9 cellular contexts compared by ENCODE assay signal in the genomic region with DNA sequence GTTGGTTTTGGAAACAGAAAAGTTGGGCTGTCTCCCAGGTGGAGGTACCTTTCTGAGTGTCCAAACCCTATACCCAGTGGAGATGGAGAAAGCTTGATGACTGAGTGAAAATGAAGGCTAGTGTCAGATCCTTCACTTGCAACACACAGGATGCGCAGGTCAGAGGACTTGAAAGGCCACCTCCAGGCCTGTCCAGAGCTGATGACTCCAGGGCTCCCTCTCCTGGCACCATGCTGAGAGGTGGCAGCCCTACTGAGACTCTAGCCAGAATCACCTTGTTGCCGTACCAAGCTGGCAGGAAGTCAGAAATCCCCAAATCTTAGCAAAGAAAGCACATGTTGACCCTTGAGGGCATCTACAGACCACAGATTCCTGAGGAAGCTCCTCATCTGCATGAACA. TPM values are rescaled to one million over a fixed set of nuclear protein-coding genes. Genes with fewer than 3 reads are reported as not detected.
DNase-seq lines count a peak whose midpoint lies in the region; ATAC-seq and TF ChIP-seq lines count a peak whose summit lies in the region.
"Had no signal": no experiment of that assay in that cellular context is flagged by ENCODE, and none has a peak within 500 bp of the region (broad histone marks: within the 10 kb centered on the region; RNA-seq: fewer than 3 reads in every experiment).

No MANE protein-coding gene starts in this region.

- H2AFZ ChIP-seq in OCI-LY3 (ENCODE audit: low read depth, low read length): no peak overlapping the region

- H3K4me1 Mint-ChIP-seq in endodermal cell: peaks cover 16% of the 10 kb centered on the region
- peaks cover 3 to 5% of the 10 kb centered on the region in 2 donors for H3K4me1 Mint-ChIP-seq in stimulated activated naive B cell treated with anti-CD40 and anti-IgM and Interleukin-4, amounts not matched to agents 10 μg/mL and 1 μg/mL and 100 μg/mL, for 72 hours
- peaks cover 5% of the 10 kb centered on the region for H3K4me1 Mint-ChIP-seq in activated T-helper 1 cell treated with anti-CD3 and anti-CD28 coated beads, Interleukin-12 subunit alpha, Interleukin-12 subunit beta, Interleukin-2, Interleukin-4 antibody, amounts not matched to agents 30 ng/mL and 10 ng/mL and 1 ng/mL, durations not matched to agents 14 hours and 24 hours and 36 hours (ENCODE audit: low read depth)

- no peaks in the 10 kb centered on the region for H3K79me2 ChIP-seq in OCI-LY3 (ENCODE audit: low read length)

- peaks cover 8% of the 10 kb centered on the region for H3K9me3 Mint-ChIP-seq in endodermal cell
- peaks cover 7 to 8% of the 10 kb centered on the region in 2 donors for H3K9me3 Mint-ChIP-seq in stimulated activated naive B cell treated with anti-CD40 and anti-IgM and Interleukin-4, amounts not matched to agents 10 μg/mL and 1 μg/mL and 100 μg/mL, for 72 hours
- H3K9me3 Mint-ChIP-seq in activated T-helper 1 cell treated with anti-CD3 and anti-CD28 coated beads, Interleukin-12 subunit alpha, Interleukin-12 subunit beta, Interleukin-2, Interleukin-4 antibody, amounts not matched to agents 30 ng/mL and 10 ng/mL and 1 ng/mL, durations not matched to agents 14 hours and 24 hours and 36 hours: no peaks in the 10 kb centered on the region

- no peak overlapping the region for H3K4me3 Mint-ChIP-seq in endodermal cell
- H3K4me3 Mint-ChIP-seq in stimulated activated naive B cell treated with anti-CD40 and anti-IgM and Interleukin-4, amounts not matched to agents 10 μg/mL and 1 μg/mL and 100 μg/mL, for 72 hours: no peak overlapping the region
- no peak overlapping the region for H3K4me3 Mint-ChIP-seq in activated T-helper 1 cell treated with anti-CD3 and anti-CD28 coated beads, Interleukin-12 subunit alpha, Interleukin-12 subunit beta, Interleukin-2, Interleukin-4 antibody, amounts not matched to agents 30 ng/mL and 10 ng/mL and 1 ng/mL, durations not matched to agents 14 hours and 24 hours and 36 hours

- H3K36me3 ChIP-seq in OCI-LY3 (replicated peaks; ENCODE audit: low read depth, low read length) (no peaks in the 10 kb centered on the region), endodermal cell (ENCODE audit: control insufficient read depth, insufficient read depth, low read length) (no peaks in the 10 kb centered on the region), vagina (no peaks in the 10 kb centered on the region)

- H3K9me3 ChIP-seq in OCI-LY3 (ENCODE audit: insufficient read depth, low read length) (no peaks in the 10 kb centered on the region), endodermal cell (ENCODE audit: control insufficient read depth, low read length) (peaks cover 14% of the 10 kb centered on the region), vagina (no peaks in the 10 kb centered on the region)

- H4K20me1 ChIP-seq in OCI-LY3 (ENCODE audit: insufficient read depth, low read length): no peaks in the 10 kb centered on the region

- TF ChIP-seq CTCF in OCI-LY3 (IDR thresholded peaks at IDR 0.05; ENCODE audit: low read depth, low read length): peak; percentile 60
- TF ChIP-seq CTCF in endodermal cell (conservative IDR thresholded peaks at IDR 0.05): peak; percentile 59
- TF ChIP-seq CTCF in vagina (IDR thresholded peaks at IDR 0.05): no peak

- peak; percentile 25 for DNase-seq in activated naive CD4-positive, alpha-beta T cell treated with Interleukin-2 at 50 U/mL for 16 hours
- no peak for DNase-seq in activated naive CD4-positive, alpha-beta T cell (lab: John Stamatoyannopoulos, UW)
- DNase-seq in endodermal cell: peak; percentile 71
- no peak for DNase-seq in stimulated activated naive B cell treated with anti-CD40 and anti-IgM and Interleukin-4, amounts not matched to agents 10 μg/mL and 1 μg/mL and 100 μg/mL, for 72 hours
- DNase-seq in activated T-helper 1 cell treated with anti-CD3 and anti-CD28 coated beads, Interleukin-12 subunit alpha, Interleukin-12 subunit beta, Interleukin-2, Interleukin-4 antibody, amounts not matched to agents 30 ng/mL and 10 ng/mL and 1 ng/mL, durations not matched to agents 14 hours and 24 hours and 36 hours (ENCODE audit: low spot score): no peak
- no peak for DNase-seq in vagina (ENCODE audit: extremely low spot score in 2 of 2)

- H3K4me1 ChIP-seq in OCI-LY3 (ENCODE audit: low read length) (peaks cover 7% of the 10 kb centered on the region), endodermal cell (ENCODE audit: control insufficient read depth, insufficient read depth, low read length) (peaks cover 5% of the 10 kb centered on the region), vagina (peaks cover 4% of the 10 kb centered on the region)

- TF ChIP-seq POLR2A in vagina (IDR thresholded peaks at IDR 0.05): no peak

- ATAC-seq in stimulated activated naive B cell treated with anti-CD40 and anti-IgM and Interleukin-4, amounts not matched to agents 10 μg/mL and 1 μg/mL and 100 μg/mL, for 72 hours (replicated peaks): peak; percentile 50 to 51
- no peak for ATAC-seq in GM21515 (IDR thresholded peaks at IDR 0.05; ENCODE audit: unreplicated experiment)

- H3K4me3 ChIP-seq in OCI-LY3 (ENCODE audit: low read length) (no peak overlapping the region), endodermal cell (ENCODE audit: low read length) (no peak overlapping the region), vagina (no peak overlapping the region)

- WGBS in endodermal cell (ENCODE audit: insufficient coverage in 1 of 2, insufficient read length in 1 of 2), 2 experiments: 83 to 87% methylated on average over 2 of the region's 2 CpGs

- no peak overlapping the region for H3K27ac Mint-ChIP-seq in endodermal cell
- no peak overlapping the region for H3K27ac Mint-ChIP-seq in stimulated activated naive B cell treated with anti-CD40 and anti-IgM and Interleukin-4, amounts not matched to agents 10 μg/mL and 1 μg/mL and 100 μg/mL, for 72 hours
- no peak overlapping the region for H3K27ac Mint-ChIP-seq in activated T-helper 1 cell treated with anti-CD3 and anti-CD28 coated beads, Interleukin-12 subunit alpha, Interleukin-12 subunit beta, Interleukin-2, Interleukin-4 antibody, amounts not matched to agents 30 ng/mL and 10 ng/mL and 1 ng/mL, durations not matched to agents 14 hours and 24 hours and 36 hours

- intact Hi-C loops in activated T-helper 1 cell treated with anti-CD3 and anti-CD28 coated beads, Interleukin-12 subunit alpha, Interleukin-12 subunit beta, Interleukin-2, Interleukin-4 antibody, amounts not matched to agents 30 ng/mL and 10 ng/mL and 1 ng/mL, durations not matched to agents 14 hours and 24 hours and 36 hours (cut with micrococcal nuclease): no loop called here
- intact Hi-C loops in vagina (cut with DNase I): no loop called here

- peaks cover 93% of the 10 kb centered on the region for H3K27me3 Mint-ChIP-seq in endodermal cell (ENCODE audit: insufficient read depth)
- peaks cover 53 to 70% of the 10 kb centered on the region in 2 donors for H3K27me3 Mint-ChIP-seq in stimulated activated naive B cell treated with anti-CD40 and anti-IgM and Interleukin-4, amounts not matched to agents 10 μg/mL and 1 μg/mL and 100 μg/mL, for 72 hours
- H3K27me3 Mint-ChIP-seq in activated T-helper 1 cell treated with anti-CD3 and anti-CD28 coated beads, Interleukin-12 subunit alpha, Interleukin-12 subunit beta, Interleukin-2, Interleukin-4 antibody, amounts not matched to agents 30 ng/mL and 10 ng/mL and 1 ng/mL, durations not matched to agents 14 hours and 24 hours and 36 hours (ENCODE audit: insufficient read depth): peaks cover 33% of the 10 kb centered on the region

- H3K27me3 ChIP-seq in OCI-LY3 (ENCODE audit: low read depth, low read length): peaks cover 20% of the 10 kb centered on the region
- peaks cover 85% of the 10 kb centered on the region for H3K27me3 ChIP-seq in endodermal cell (ENCODE audit: control insufficient read depth, insufficient read depth, low read length, poor library complexity, severe bottlenecking)
- H3K27me3 ChIP-seq in vagina: no peaks in the 10 kb centered on the region

- no peaks in the 10 kb centered on the region for H3K36me3 Mint-ChIP-seq in endodermal cell (ENCODE audit: low read depth)
- H3K36me3 Mint-ChIP-seq in stimulated activated naive B cell treated with anti-CD40 and anti-IgM and Interleukin-4, amounts not matched to agents 10 μg/mL and 1 μg/mL and 100 μg/mL, for 72 hours: no peaks in the 10 kb centered on the region
- peaks cover 2% of the 10 kb centered on the region for H3K36me3 Mint-ChIP-seq in activated T-helper 1 cell treated with anti-CD3 and anti-CD28 coated beads, Interleukin-12 subunit alpha, Interleukin-12 subunit beta, Interleukin-2, Interleukin-4 antibody, amounts not matched to agents 30 ng/mL and 10 ng/mL and 1 ng/mL, durations not matched to agents 14 hours and 24 hours and 36 hours (ENCODE audit: low read depth)

- H3K9ac ChIP-seq in OCI-LY3 (ENCODE audit: low read length): no peak overlapping the region
- no peak overlapping the region for H3K9ac ChIP-seq in endodermal cell (ENCODE audit: extremely low read depth, low read length, poor library complexity, severe bottlenecking)

- H3K27ac ChIP-seq in OCI-LY3 (ENCODE audit: low read length) (no peak overlapping the region), endodermal cell (ENCODE audit: low read depth, low read length) (no peak overlapping the region), vagina (no peak overlapping the region)

- peak overlapping the region; percentile 32; the same call in 1 of the 2 replicates for H3K4me2 ChIP-seq in OCI-LY3 (ENCODE audit: low read length)

RNA-seq across cellular contexts. Expression of gene KNCN, which starts 16.4 kb away (rescaled TPM):
- total RNA-seq in endodermal cell (not detected), vagina (not detected)
- 0.18 TPM for polyA plus RNA-seq in endodermal cell (2013, experiment 1 of 2)
- polyA plus RNA-seq in endodermal cell (2013, experiment 2 of 2): not detected
- total RNA-seq in activated T-helper 1 cell treated with anti-CD3 and anti-CD28 coated beads, Interleukin-12 subunit alpha, Interleukin-12 subunit beta, Interleukin-2, Interleukin-4 antibody, amounts not matched to agents 30 ng/mL and 10 ng/mL and 1 ng/mL, durations not matched to agents 14 hours and 24 hours and 36 hours: not detected in 2 replicates
- total RNA-seq: T-helper 1 cell treated with Interleukin-12 subunit alpha and Interleukin-12 subunit beta and Interleukin-4 antibody, amounts not matched to agents 30 ng/mL and 1 ng/mL, for 36 hours had no signal

RNA-seq across cellular contexts. Expression of gene DMBX1, which starts 45.4 kb away (rescaled TPM):
- 10 to 100 TPM in 1 of 2 donors, 1 to 10 TPM in 1; 5.7 to 16.6 TPM for total RNA-seq in endodermal cell
- polyA plus RNA-seq in endodermal cell (2013, experiment 1 of 2): 3.0 TPM
- 3.4 TPM for polyA plus RNA-seq in endodermal cell (2013, experiment 2 of 2)
- not detected in 2 replicates for total RNA-seq in activated T-helper 1 cell treated with anti-CD3 and anti-CD28 coated beads, Interleukin-12 subunit alpha, Interleukin-12 subunit beta, Interleukin-2, Interleukin-4 antibody, amounts not matched to agents 30 ng/mL and 10 ng/mL and 1 ng/mL, durations not matched to agents 14 hours and 24 hours and 36 hours
- total RNA-seq in vagina: 0.25 TPM
- total RNA-seq: T-helper 1 cell treated with Interleukin-12 subunit alpha and Interleukin-12 subunit beta and Interleukin-4 antibody, amounts not matched to agents 30 ng/mL and 1 ng/mL, for 36 hours had no signal

Comparison
In these comparisons a context has a peak if more than half of its experiments do, and no peak if none do; other contexts are left out.
1. DNase-seq: peak in activated naive CD4-positive, alpha-beta T cell treated with Interleukin-2 at 50 U/mL for 16 hours (single experiment) and endodermal cell (single experiment); none in activated naive CD4-positive, alpha-beta T cell (0 of 4), stimulated activated naive B cell treated with anti-CD40 and anti-IgM and Interleukin-4, amounts not matched to agents 10 μg/mL and 1 μg/mL and 100 μg/mL, for 72 hours (single experiment), activated T-helper 1 cell treated with anti-CD3 and anti-CD28 coated beads, Interleukin-12 subunit alpha, Interleukin-12 subunit beta, Interleukin-2, Interleukin-4 antibody, amounts not matched to agents 30 ng/mL and 10 ng/mL and 1 ng/mL, durations not matched to agents 14 hours and 24 hours and 36 hours (single experiment) and vagina (0 of 2).
2. CTCF ChIP-seq: peak in OCI-LY3 (single experiment) and endodermal cell (single experiment); none in vagina (0 of 3).